ENCODE assay signal across 9 cellular contexts in genomic region chr11:117907276-117908110, GRCh38. TPM values are rescaled to one million over a fixed set of nuclear protein-coding genes. Genes with fewer than 3 reads are reported as not detected.
DNase-seq lines count a peak whose midpoint lies in the region; ATAC-seq, FAIRE-seq and TF ChIP-seq lines count a peak whose summit lies in the region.
"Had no signal": no experiment of that assay in that cellular context is flagged by ENCODE, and none has a peak within 500 bp of the region (broad histone marks: within the 10 kb centered on the region; RNA-seq: fewer than 3 reads in every experiment).

No MANE protein-coding gene starts in this region.

- H3K9me3 ChIP-seq in A549 (no peaks in the 10 kb centered on the region), kidney (ENCODE audit: control insufficient read depth in 1 of 2, low read length in 2 of 2) (no peaks in the 10 kb centered on the region)

- no peak for TF ChIP-seq EP300 in A549 (IDR thresholded peaks at IDR 0.05)

- CTCF ChIA-PET in A549 (lab: Yijun Ruan, JAX) = interaction anchor here (1.0 to 2.2 kb wide), 4 partner anchors 9 to 89 kb away, joined by 3 to 10 read pairs (median 4); no protein-coding TSS in a partner anchor

- no peak for TF ChIP-seq POLR2A in A549 (IDR thresholded peaks at IDR 0.05; ENCODE audit: low read length)

- peak; percentile 95 to 97 for ATAC-seq in A549
- ATAC-seq in GM21515 (IDR thresholded peaks at IDR 0.05; ENCODE audit: unreplicated experiment) = peak; percentile 54
- ATAC-seq in central memory CD8-positive, alpha-beta T cell (replicated peaks; ENCODE audit: extremely low read depth, poor library complexity, severe bottlenecking) = peak; percentile 96

- H3K36me3 Mint-ChIP-seq in central memory CD8-positive, alpha-beta T cell (ENCODE audit: insufficient read depth) = no peaks in the 10 kb centered on the region

- H3K27me3 Mint-ChIP-seq in central memory CD8-positive, alpha-beta T cell = no peaks in the 10 kb centered on the region

- 26% methylated on average over 17 of the region's 24 CpGs for WGBS in A549 (ENCODE audit: missing lambda C conversion rate)

- FAIRE-seq in A549 (lab: Jason Lieb, UNC) (no peak), kidney (lab: Jason Lieb, UNC) (no peak)
- FAIRE-seq: G401.6 had no signal

- no peak overlapping the region for H3K9ac ChIP-seq in kidney (ENCODE audit: low read length in 2 of 2)

- H3K36me3 ChIP-seq in kidney (ENCODE audit: control insufficient read depth in 1 of 2, insufficient read depth in 2 of 2, low read length in 2 of 2) = no peaks in the 10 kb centered on the region

- H3K4me3 Mint-ChIP-seq in central memory CD8-positive, alpha-beta T cell = no peak overlapping the region

- peak; percentile 65 to 83 for DNase-seq in A549 (ENCODE audit: low read depth in 1 of 2, low spot score in 1 of 2)
- peak; percentile 88 for DNase-seq in NCI-H2171 treated with DMSO at 0.1 percent for 48 hours (lab: John Stamatoyannopoulos, UW)
- peak in 3 of 4 experiments; percentile 16 to 51 (median 26) for DNase-seq in activated CD4-positive, CD25-positive, alpha-beta regulatory T cell (lab: John Stamatoyannopoulos, UW)
- peak; percentile 33 to 53 for DNase-seq in central memory CD8-positive, alpha-beta T cell (ENCODE audit: low spot score in 2 of 2)
- peak; percentile 96 for DNase-seq in kidney
- DNase-seq in stimulated activated CD4-positive, alpha-beta T cell treated with anti-CD3 and anti-CD28 coated beads, Interleukin-1b, Interleukin-23, amount 100 ng/mL, for 24 hours (ENCODE audit: low read depth in 4 of 4, low spot score in 1 of 4) = peak in 3 of 4 experiments; percentile 44 to 65 (median 55)
- DNase-seq in DMS79 treated with DMSO at 0.1 percent for 48 hours (lab: John Stamatoyannopoulos, UW) = no peak

- H3K4me1 ChIP-seq in A549 (0 out of 3 replicates have a peak, but pooled peaks cover 4% of the 10 kb centered on the region), kidney (ENCODE audit: control insufficient read depth in 1 of 2, insufficient read depth in 1 of 2, low read depth in 1 of 2, low read length in 2 of 2) (peaks cover 4 to 5% of the 10 kb centered on the region in 2 donors)

- no peak for TF ChIP-seq RAD21 in A549 (conservative IDR thresholded peaks at IDR 0.05 in 1 of 2, IDR thresholded peaks at IDR 0.05 in 1 of 2)

- H3K9me3 Mint-ChIP-seq in central memory CD8-positive, alpha-beta T cell = no peaks in the 10 kb centered on the region

- H3K4me3 ChIP-seq in A549 (0 out of 3 replicates have a peak overlapping the region, but pooled peaks have one; percentile 11), kidney (ENCODE audit: low read length in 2 of 2) (no peak overlapping the region)

- H3K4me1 Mint-ChIP-seq in central memory CD8-positive, alpha-beta T cell = peaks cover 13% of the 10 kb centered on the region

- H3K4me2 ChIP-seq in A549 = peak overlapping the region; percentile 69

- H3K27ac Mint-ChIP-seq in central memory CD8-positive, alpha-beta T cell (ENCODE audit: low read depth) = no peak overlapping the region

- intact Hi-C loops in kidney (cut with DNase I) = no loop called here

- peak overlapping the region; percentile 32 to 66; a peak in 4 of 6 replicates for H3K27ac ChIP-seq in A549
- no peak overlapping the region for H3K27ac ChIP-seq in kidney (ENCODE audit: low read depth in 2 of 2, low read length in 2 of 2)

- TF ChIP-seq CTCF in A549 (IDR thresholded peaks at IDR 0.05) = no peak
- no peak for TF ChIP-seq CTCF in kidney (IDR thresholded peaks at IDR 0.05; ENCODE audit: borderline replicate concordance, extremely low read depth, insufficient read depth)

- POLR2A ChIA-PET in A549 (lab: Yijun Ruan, JAX) = no interaction called here

TF ChIP-seq in A549, 52 proteins besides CTCF, POLR2A, EP300 and RAD21:
- no peak for TF ChIP-seq FOSL2 (IDR thresholded peaks at IDR 0.05)
- peak; percentile 25; the same call in 1 of the 2 replicates for TF ChIP-seq FOSL2 (CRISPR knock-in tag; IDR thresholded peaks at IDR 0.05)
- no peak for TF ChIP-seq ZFP36 (IDR thresholded peaks at IDR 0.05; ENCODE audit: borderline replicate concordance, partially characterized antibody)
- TF ChIP-seq, protein P1, sequence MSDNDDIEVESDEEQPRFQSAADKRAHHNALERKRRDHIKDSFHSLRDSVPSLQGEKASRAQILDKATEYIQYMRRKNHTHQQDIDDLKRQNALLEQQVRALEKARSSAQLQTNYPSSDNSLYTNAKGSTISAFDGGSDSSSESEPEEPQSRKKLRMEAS (IDR thresholded peaks at IDR 0.05) = 0 out of 2 replicates have a peak, but pooled peaks have one; percentile 37

RNA-seq across cellular contexts. Expression of gene TMPRSS13, which starts 21.7 kb away (rescaled TPM):
- polyA plus RNA-seq in A549 (2011; rRNA removed) (not detected in 2 replicates), A549 (2017; fragmentation: RNase III; extraction: RNeasy Plus Mini Kit Qiagen cat#74134 plus additional on column Dnase treatment) (not detected in 3 replicates), kidney (ENCODE audit: insufficient read depth, low read depth, low replicate concordance) (1.2 TPM)
- not detected in 2 replicates for polyA plus RNA-seq in A549 (2012; cell fraction: cytosol; rRNA removed)
- 0.07 TPM in 1 of 2 replicates, not detected in the other for polyA plus RNA-seq in A549 (2012; cell fraction: nucleus; rRNA removed)
- not detected in 2 replicates for polyA minus RNA-seq in A549 (2011; rRNA and poly(A)+ RNA removed)
- total RNA-seq in kidney = 1.9 TPM

RNA-seq across cellular contexts. Expression of gene FXYD6, which starts 31.0 kb away (rescaled TPM):
- 0.49 and 0.57 TPM in 2 replicates for polyA plus RNA-seq in A549 (2011; rRNA removed)
- 0.29 TPM in 2 replicates for polyA plus RNA-seq in A549 (2012; cell fraction: cytosol; rRNA removed)
- polyA plus RNA-seq in A549 (2012; cell fraction: nucleus; rRNA removed) = 0.07 and 0.17 TPM in 2 replicates
- polyA plus RNA-seq in A549 (2017; fragmentation: RNase III; extraction: RNeasy Plus Mini Kit Qiagen cat#74134 plus additional on column Dnase treatment) = 0.10 to 0.26 TPM (median 0.24 TPM) in 3 replicates
- polyA minus RNA-seq in A549 (2011; rRNA and poly(A)+ RNA removed) = 0.34 and 1.2 TPM in 2 replicates
- total RNA-seq in kidney = 62.7 TPM
- polyA plus RNA-seq in kidney (ENCODE audit: insufficient read depth, low read depth, low replicate concordance) = 57.8 TPM

Comparison
In these comparisons a context has a peak if more than half of its experiments do, and no peak if none do; other contexts are left out.
1. H3K27ac ChIP-seq: peak in A549 (2 of 2); none in kidney (0 of 2).
2. RNA of gene FXYD6, which starts 31.0 kb away (polyA plus RNA-seq): 57.8 TPM in kidney (single experiment); 0.07 to 0.57 TPM in A549; every median in the first group is over 10 times any median in the second.
3. Peak in every context shown above with its lines, with median percentiles within 50 percentile points of each other: ATAC-seq.